1 cellular context compared by ENCODE assay signal in genomic region chr11:76735218-76735480, GRCh38.
TF ChIP-seq lines count a peak whose summit lies in the region.

No MANE protein-coding gene starts in this region.

TF ChIP-seq in HepG2, 621 proteins besides CTCF, POLR2A, EP300 and RAD21:
- TF ChIP-seq CERS6 (CRISPR knock-in tag; IDR thresholded peaks at IDR 0.05) = no peak
- TF ChIP-seq RNF219 (CRISPR knock-in tag; IDR thresholded peaks at IDR 0.05) = no peak
- no peak for TF ChIP-seq ZNF720 (CRISPR knock-in tag; IDR thresholded peaks at IDR 0.05)
- TF ChIP-seq, protein P1, sequence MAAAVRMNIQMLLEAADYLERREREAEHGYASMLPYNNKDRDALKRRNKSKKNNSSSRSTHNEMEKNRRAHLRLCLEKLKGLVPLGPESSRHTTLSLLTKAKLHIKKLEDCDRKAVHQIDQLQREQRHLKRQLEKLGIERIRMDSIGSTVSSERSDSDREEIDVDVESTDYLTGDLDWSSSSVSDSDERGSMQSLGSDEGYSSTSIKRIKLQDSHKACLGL (CRISPR knock-in tag; IDR thresholded peaks at IDR 0.05) = no peak
- no peak for TF ChIP-seq CENPX (CRISPR knock-in tag; IDR thresholded peaks at IDR 0.05)
- no peak for TF ChIP-seq BHLHE40 (IDR thresholded peaks at IDR 0.05; ENCODE audit: low read length)
- no peak for TF ChIP-seq ZFP41 (CRISPR knock-in tag; IDR thresholded peaks at IDR 0.05; ENCODE audit: borderline replicate concordance)
- TF ChIP-seq, protein P2, sequence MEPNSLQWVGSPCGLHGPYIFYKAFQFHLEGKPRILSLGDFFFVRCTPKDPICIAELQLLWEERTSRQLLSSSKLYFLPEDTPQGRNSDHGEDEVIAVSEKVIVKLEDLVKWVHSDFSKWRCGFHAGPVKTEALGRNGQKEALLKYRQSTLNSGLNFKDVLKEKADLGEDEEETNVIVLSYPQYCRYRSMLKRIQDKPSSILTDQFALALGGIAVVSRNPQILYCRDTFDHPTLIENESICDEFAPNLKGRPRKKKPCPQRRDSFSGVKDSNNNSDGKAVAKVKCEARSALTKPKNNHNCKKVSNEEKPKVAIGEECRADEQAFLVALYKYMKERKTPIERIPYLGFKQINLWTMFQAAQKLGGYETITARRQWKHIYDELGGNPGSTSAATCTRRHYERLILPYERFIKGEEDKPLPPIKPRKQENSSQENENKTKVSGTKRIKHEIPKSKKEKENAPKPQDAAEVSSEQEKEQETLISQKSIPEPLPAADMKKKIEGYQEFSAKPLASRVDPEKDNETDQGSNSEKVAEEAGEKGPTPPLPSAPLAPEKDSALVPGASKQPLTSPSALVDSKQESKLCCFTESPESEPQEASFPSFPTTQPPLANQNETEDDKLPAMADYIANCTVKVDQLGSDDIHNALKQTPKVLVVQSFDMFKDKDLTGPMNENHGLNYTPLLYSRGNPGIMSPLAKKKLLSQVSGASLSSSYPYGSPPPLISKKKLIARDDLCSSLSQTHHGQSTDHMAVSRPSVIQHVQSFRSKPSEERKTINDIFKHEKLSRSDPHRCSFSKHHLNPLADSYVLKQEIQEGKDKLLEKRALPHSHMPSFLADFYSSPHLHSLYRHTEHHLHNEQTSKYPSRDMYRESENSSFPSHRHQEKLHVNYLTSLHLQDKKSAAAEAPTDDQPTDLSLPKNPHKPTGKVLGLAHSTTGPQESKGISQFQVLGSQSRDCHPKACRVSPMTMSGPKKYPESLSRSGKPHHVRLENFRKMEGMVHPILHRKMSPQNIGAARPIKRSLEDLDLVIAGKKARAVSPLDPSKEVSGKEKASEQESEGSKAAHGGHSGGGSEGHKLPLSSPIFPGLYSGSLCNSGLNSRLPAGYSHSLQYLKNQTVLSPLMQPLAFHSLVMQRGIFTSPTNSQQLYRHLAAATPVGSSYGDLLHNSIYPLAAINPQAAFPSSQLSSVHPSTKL (CRISPR knock-in tag; IDR thresholded peaks at IDR 0.05) = no peak
- TF ChIP-seq ZNF121 (CRISPR knock-in tag; IDR thresholded peaks at IDR 0.05) = no peak
- TF ChIP-seq, protein P3, sequence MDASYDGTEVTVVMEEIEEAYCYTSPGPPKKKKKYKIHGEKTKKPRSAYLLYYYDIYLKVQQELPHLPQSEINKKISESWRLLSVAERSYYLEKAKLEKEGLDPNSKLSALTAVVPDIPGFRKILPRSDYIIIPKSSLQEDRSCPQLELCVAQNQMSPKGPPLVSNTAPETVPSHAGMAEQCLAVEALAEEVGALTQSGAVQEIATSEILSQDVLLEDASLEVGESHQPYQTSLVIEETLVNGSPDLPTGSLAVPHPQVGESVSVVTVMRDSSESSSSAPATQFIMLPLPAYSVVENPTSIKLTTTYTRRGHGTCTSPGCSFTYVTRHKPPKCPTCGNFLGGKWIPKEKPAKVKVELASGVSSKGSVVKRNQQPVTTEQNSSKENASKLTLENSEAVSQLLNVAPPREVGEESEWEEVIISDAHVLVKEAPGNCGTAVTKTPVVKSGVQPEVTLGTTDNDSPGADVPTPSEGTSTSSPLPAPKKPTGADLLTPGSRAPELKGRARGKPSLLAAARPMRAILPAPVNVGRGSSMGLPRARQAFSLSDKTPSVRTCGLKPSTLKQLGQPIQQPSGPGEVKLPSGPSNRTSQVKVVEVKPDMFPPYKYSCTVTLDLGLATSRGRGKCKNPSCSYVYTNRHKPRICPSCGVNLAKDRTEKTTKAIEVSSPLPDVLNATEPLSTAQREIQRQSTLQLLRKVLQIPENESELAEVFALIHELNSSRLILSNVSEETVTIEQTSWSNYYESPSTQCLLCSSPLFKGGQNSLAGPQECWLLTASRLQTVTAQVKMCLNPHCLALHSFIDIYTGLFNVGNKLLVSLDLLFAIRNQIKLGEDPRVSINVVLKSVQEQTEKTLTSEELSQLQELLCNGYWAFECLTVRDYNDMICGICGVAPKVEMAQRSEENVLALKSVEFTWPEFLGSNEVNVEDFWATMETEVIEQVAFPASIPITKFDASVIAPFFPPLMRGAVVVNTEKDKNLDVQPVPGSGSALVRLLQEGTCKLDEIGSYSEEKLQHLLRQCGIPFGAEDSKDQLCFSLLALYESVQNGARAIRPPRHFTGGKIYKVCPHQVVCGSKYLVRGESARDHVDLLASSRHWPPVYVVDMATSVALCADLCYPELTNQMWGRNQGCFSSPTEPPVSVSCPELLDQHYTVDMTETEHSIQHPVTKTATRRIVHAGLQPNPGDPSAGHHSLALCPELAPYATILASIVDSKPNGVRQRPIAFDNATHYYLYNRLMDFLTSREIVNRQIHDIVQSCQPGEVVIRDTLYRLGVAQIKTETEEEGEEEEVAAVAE (CRISPR knock-in tag; IDR thresholded peaks at IDR 0.05; ENCODE audit: borderline replicate concordance) = no peak
- TF ChIP-seq MEIS2 (CRISPR knock-in tag; IDR thresholded peaks at IDR 0.05) = no peak
